12 cellular contexts compared by ENCODE assay signal in the genomic region with DNA sequence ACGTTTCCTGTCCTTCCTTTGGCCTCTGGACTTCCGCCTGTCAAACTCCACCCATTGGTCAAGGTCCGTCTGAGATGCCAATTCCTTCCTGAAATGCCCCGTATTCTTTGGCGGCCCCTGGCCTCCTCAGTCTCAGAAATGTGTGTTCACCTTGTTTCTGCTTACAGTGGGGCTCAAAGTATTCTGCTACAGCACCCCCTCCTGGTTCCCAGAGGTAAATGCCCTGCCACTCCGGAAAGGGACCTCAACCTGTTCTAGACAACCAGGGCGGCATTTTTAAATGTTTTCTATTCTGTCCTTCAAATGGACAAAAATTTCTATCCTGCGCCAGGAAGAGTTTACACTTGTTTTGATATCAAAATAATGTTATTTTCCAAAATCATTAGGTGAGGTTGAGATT. TPM values are rescaled to one million over a fixed set of nuclear protein-coding genes. Genes with fewer than 3 reads are reported as not detected.
DNase-seq lines count a peak whose midpoint lies in the region; ATAC-seq and TF ChIP-seq lines count a peak whose summit lies in the region.
"Had no signal": no experiment of that assay in that cellular context is flagged by ENCODE, and none has a peak within 500 bp of the region (broad histone marks: within the 10 kb centered on the region; RNA-seq: fewer than 3 reads in every experiment).

No MANE protein-coding gene starts in this region.

- no peak overlapping the region for H3K4me2 ChIP-seq in HCT116 (ENCODE audit: low read length)

- no peaks in the 10 kb centered on the region for H3K9me3 ChIP-seq in HCT116 (ENCODE audit: control insufficient read depth in 1 of 2, insufficient read depth in 1 of 2, low read depth in 1 of 2, low read length in 2 of 2)
- H3K9me3 ChIP-seq in RWPE2 (ENCODE audit: severe bottlenecking) = no peaks in the 10 kb centered on the region
- H3K9me3 ChIP-seq in right atrium auricular region = no peaks in the 10 kb centered on the region
- H3K9me3 ChIP-seq: thoracic aorta had no signal

- H3K36me3 Mint-ChIP-seq in mesothelial cell of epicardium = no peaks in the 10 kb centered on the region

- H3K27ac ChIP-seq in HCT116 (ENCODE audit: low read depth, low read length) (no peak overlapping the region), RWPE2 (ENCODE audit: poor library complexity, severe bottlenecking) (no peak overlapping the region), right atrium auricular region (no peak overlapping the region)
- H3K27ac ChIP-seq: thoracic aorta had no signal

- H3K4me1 ChIP-seq in HCT116 (ENCODE audit: control insufficient read depth in 1 of 2, insufficient read depth in 2 of 2, low read length in 2 of 2) (no peaks in the 10 kb centered on the region), RWPE2 (ENCODE audit: insufficient read depth, poor library complexity, severe bottlenecking) (no peaks in the 10 kb centered on the region), right atrium auricular region (no peaks in the 10 kb centered on the region)

- no peaks in the 10 kb centered on the region for H4K20me1 ChIP-seq in HCT116 (ENCODE audit: insufficient read depth)

- no peak for TF ChIP-seq RAD21 in HCT116 (IDR thresholded peaks at IDR 0.05; ENCODE audit: low read depth)

- POLR2A ChIA-PET in HCT116 (lab: Charles Lee) = no interaction called here

- no peaks in the 10 kb centered on the region for H3K36me3 ChIP-seq in HCT116 (ENCODE audit: control insufficient read depth in 1 of 2, insufficient read depth in 2 of 2, low read length in 2 of 2)
- H3K36me3 ChIP-seq in RWPE2 (ENCODE audit: low read depth) = no peaks in the 10 kb centered on the region
- H3K36me3 ChIP-seq in right atrium auricular region = no peaks in the 10 kb centered on the region
- H3K36me3 ChIP-seq: thoracic aorta had no signal

- peaks cover 55% of the 10 kb centered on the region for H3K27me3 Mint-ChIP-seq in mesothelial cell of epicardium (ENCODE audit: low read depth)

- DNase-seq in NCI-H1092 (lab: John Stamatoyannopoulos, UW) = peak; percentile 4
- no peak for DNase-seq in NCI-H1092 treated with DMSO at 0.1 percent for 48 hours (lab: John Stamatoyannopoulos, UW)
- DNase-seq in HCT116 (ENCODE audit: low read depth, low spot score) = no peak
- DNase-seq in RWPE2 (ENCODE audit: low spot score) = no peak
- DNase-seq in mesothelial cell of epicardium (ENCODE audit: low spot score in 2 of 2, unreplicated experiment in 2 of 2) = no peak
- DNase-seq in KG1 (lab: John Stamatoyannopoulos, UW) = no peak
- no peak for DNase-seq in right atrium auricular region (ENCODE audit: low spot score)
- no peak for DNase-seq in midbrain (lab: John Stamatoyannopoulos, UW)
- DNase-seq: NCI-H2029, occipital lobe, SW 1271 had no signal

- no peak overlapping the region for H3K9ac ChIP-seq in HCT116 (ENCODE audit: low read length)

- CTCF ChIA-PET in HCT116 (lab: Charles Lee) = interaction anchor here (1.2 kb wide), 1 partner anchor 26 kb away, joined by 3 read pairs; no protein-coding TSS in a partner anchor

- H3K9me2 ChIP-seq in HCT116 (ENCODE audit: insufficient read depth) = no peaks in the 10 kb centered on the region

- no peaks in the 10 kb centered on the region for H3K79me2 ChIP-seq in HCT116 (ENCODE audit: insufficient read depth, low read length)

- RAD21 ChIA-PET in HCT116 (lab: Charles Lee; ENCODE audit: low non-redundant PET in 1 of 2, low total read pairs in 2 of 2, uncharacterized antibody in 2 of 2, unreplicated experiment in 2 of 2) = no interaction called here

- TF ChIP-seq CTCF in HCT116 (IDR thresholded peaks at IDR 0.05 in 2 of 3, conservative IDR thresholded peaks at IDR 0.05 in 1 of 3; ENCODE audit: borderline replicate concordance in 1 of 3, insufficient read depth in 1 of 3, low read depth in 2 of 3, low read length in 2 of 3) (peak in 2 of 3 experiments; percentile 36 to 45; a peak in 4 of 6 replicates), RWPE2 (IDR thresholded peaks at IDR 0.05; ENCODE audit: poor library complexity, severe bottlenecking) (peak; percentile 8), mesothelial cell of epicardium (IDR thresholded peaks at IDR 0.05; ENCODE audit: unreplicated experiment) (peak; percentile 26), right atrium auricular region (IDR thresholded peaks at IDR 0.05) (no peak)

- H2AFZ ChIP-seq in HCT116 (ENCODE audit: low read depth, low read length, poor library complexity, severe bottlenecking) = no peak overlapping the region

- ATAC-seq in HCT116 = no peak; the same call in 1 of the 2 replicates
- no peak for ATAC-seq in RWPE2 (ENCODE audit: low read depth)

- H3K4me3 Mint-ChIP-seq in mesothelial cell of epicardium = no peak overlapping the region

- H3K27ac Mint-ChIP-seq in mesothelial cell of epicardium = no peak overlapping the region

- H3K4me1 Mint-ChIP-seq in mesothelial cell of epicardium = no peaks in the 10 kb centered on the region

- intact Hi-C loops in HCT116 (cut with micrococcal nuclease) = no loop called here

- no TSS peak for BruUV-seq in HCT116 (replicated peaks; lab: Mats Ljungman, UMichigan)

- H3K9me3 Mint-ChIP-seq in mesothelial cell of epicardium = no peaks in the 10 kb centered on the region

- H3K4me3 ChIP-seq in HCT116 (replicated peaks in 1 of 2; ENCODE audit: low read depth in 1 of 2, low read length in 2 of 2) (no peak overlapping the region), RWPE2 (ENCODE audit: severe bottlenecking) (no peak overlapping the region), right atrium auricular region (no peak overlapping the region)
- H3K4me3 ChIP-seq: thoracic aorta had no signal

- H3K27me3 ChIP-seq in HCT116 (ENCODE audit: insufficient read depth, low read length) (peaks cover 12% of the 10 kb centered on the region; the same call in 1 of the 2 replicates), RWPE2 (ENCODE audit: insufficient read depth, poor library complexity, severe bottlenecking) (peaks cover 14% of the 10 kb centered on the region), right atrium auricular region (peaks cover 0 to 6% of the 10 kb centered on the region in 2 donors)

- TF ChIP-seq POLR2A in HCT116 (IDR thresholded peaks at IDR 0.05; ENCODE audit: borderline replicate concordance, extremely low read depth, insufficient read depth, insufficient read length) = no peak

TF ChIP-seq in HCT116, 20 proteins besides CTCF, POLR2A, EP300 and RAD21:
- no peak for TF ChIP-seq EZH2 (IDR thresholded peaks at IDR 0.05)
- TF ChIP-seq, protein P1, sequence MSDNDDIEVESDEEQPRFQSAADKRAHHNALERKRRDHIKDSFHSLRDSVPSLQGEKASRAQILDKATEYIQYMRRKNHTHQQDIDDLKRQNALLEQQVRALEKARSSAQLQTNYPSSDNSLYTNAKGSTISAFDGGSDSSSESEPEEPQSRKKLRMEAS (IDR thresholded peaks at IDR 0.05) = no peak
- TF ChIP-seq TCF7L2 (IDR thresholded peaks at IDR 0.05; ENCODE audit: borderline replicate concordance, extremely low read depth, insufficient read depth, insufficient read length) = no peak
- TF ChIP-seq SIN3A (IDR thresholded peaks at IDR 0.05; ENCODE audit: low read depth) = no peak
- TF ChIP-seq JUND (IDR thresholded peaks at IDR 0.05) = no peak
- TF ChIP-seq CBX3 (IDR thresholded peaks at IDR 0.05; ENCODE audit: low read depth) = no peak
- TF ChIP-seq, protein P2, sequence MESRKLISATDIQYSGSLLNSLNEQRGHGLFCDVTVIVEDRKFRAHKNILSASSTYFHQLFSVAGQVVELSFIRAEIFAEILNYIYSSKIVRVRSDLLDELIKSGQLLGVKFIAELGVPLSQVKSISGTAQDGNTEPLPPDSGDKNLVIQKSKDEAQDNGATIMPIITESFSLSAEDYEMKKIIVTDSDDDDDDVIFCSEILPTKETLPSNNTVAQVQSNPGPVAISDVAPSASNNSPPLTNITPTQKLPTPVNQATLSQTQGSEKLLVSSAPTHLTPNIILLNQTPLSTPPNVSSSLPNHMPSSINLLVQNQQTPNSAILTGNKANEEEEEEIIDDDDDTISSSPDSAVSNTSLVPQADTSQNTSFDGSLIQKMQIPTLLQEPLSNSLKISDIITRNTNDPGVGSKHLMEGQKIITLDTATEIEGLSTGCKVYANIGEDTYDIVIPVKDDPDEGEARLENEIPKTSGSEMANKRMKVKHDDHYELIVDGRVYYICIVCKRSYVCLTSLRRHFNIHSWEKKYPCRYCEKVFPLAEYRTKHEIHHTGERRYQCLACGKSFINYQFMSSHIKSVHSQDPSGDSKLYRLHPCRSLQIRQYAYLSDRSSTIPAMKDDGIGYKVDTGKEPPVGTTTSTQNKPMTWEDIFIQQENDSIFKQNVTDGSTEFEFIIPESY (IDR thresholded peaks at IDR 0.05; ENCODE audit: extremely low read depth, insufficient replicate concordance, low read length) = no peak
- TF ChIP-seq CEBPB (IDR thresholded peaks at IDR 0.05; ENCODE audit: low read depth) = no peak
- no peak for TF ChIP-seq SRF (IDR thresholded peaks at IDR 0.05; ENCODE audit: low read depth)
- TF ChIP-seq YY1 (IDR thresholded peaks at IDR 0.05; ENCODE audit: extremely low read depth, insufficient replicate concordance, low read depth, low read length) = no peak
- TF ChIP-seq EGR1 (IDR thresholded peaks at IDR 0.05; ENCODE audit: low read depth) = no peak

RNA-seq across cellular contexts. Expression of a gene that starts 12.1 kb away (rescaled TPM):
- not detected for total RNA-seq in HCT116 (2021; ENCODE audit: unreplicated experiment)
- polyA plus RNA-seq in HCT116 (2012) = not detected in 2 replicates
- not detected in 3 replicates for total RNA-seq in mesothelial cell of epicardium
- not detected for total RNA-seq in right atrium auricular region
- total RNA-seq: thoracic aorta had no signal

Comparison
In these comparisons a context has a peak if more than half of its experiments do, and no peak if none do; other contexts are left out.
1. CTCF ChIP-seq: peak in HCT116 (2 of 3), RWPE2 (single experiment) and mesothelial cell of epicardium (single experiment); none in right atrium auricular region (0 of 2).